In genomic region chr7:71015260-71015900, GRCh38 we compare ENCODE assay signal across 18 cellular contexts.
DNase-seq lines count a peak whose midpoint lies in the region; ATAC-seq and TF ChIP-seq lines count a peak whose summit lies in the region.
"Had no signal": no experiment of that assay in that cellular context is flagged by ENCODE, and none has a peak within 500 bp of the region (broad histone marks: within the 10 kb centered on the region; RNA-seq: fewer than 3 reads in every experiment).

No MANE protein-coding gene starts in this region.

- ATAC-seq in left ventricle myocardium superior (peak; percentile 89), mucosa of descending colon (peak; percentile 30)
- ATAC-seq: GM12878; naive thymus-derived CD4-positive, alpha-beta T cell had no signal

- intact Hi-C loops in left ventricle myocardium superior (cut with micrococcal nuclease) (no loop called here), mucosa of descending colon (cut with DNase I, micrococcal nuclease) (no loop called here), uterus (cut with DNase I; ENCODE audit: low total_unique reads) (no loop called here), spleen (cut with DNase I; ENCODE audit: low total_unique reads) (no loop called here)

- no peak overlapping the region for H3K27ac ChIP-seq in uterus
- no peak overlapping the region for H3K27ac ChIP-seq in spleen
- H3K27ac ChIP-seq: upper lobe of left lung, VCaP had no signal

- no peak for TF ChIP-seq POLR2A in uterus (IDR thresholded peaks at IDR 0.05)
- no peak for TF ChIP-seq POLR2A in spleen (IDR thresholded peaks at IDR 0.05)

- H3K27me3 ChIP-seq in uterus (no peaks in the 10 kb centered on the region), spleen (replicated peaks in 1 of 7) (no peaks in the 10 kb centered on the region)
- H3K27me3 ChIP-seq: upper lobe of left lung had no signal

- H3K9me3 ChIP-seq in mucosa of descending colon (peaks cover 23% of the 10 kb centered on the region), uterus (no peaks in the 10 kb centered on the region), spleen (peaks cover 0 to 28% (median 0%) of the 10 kb centered on the region in 8 donors)
- H3K9me3 ChIP-seq: upper lobe of left lung had no signal

- TF ChIP-seq CTCF in mucosa of descending colon (IDR thresholded peaks at IDR 0.05) (no peak), uterus (IDR thresholded peaks at IDR 0.05) (no peak), spleen (IDR thresholded peaks at IDR 0.05 in 8 of 11, conservative IDR thresholded peaks at IDR 0.05 in 3 of 11) (no peak)

- 75 to 85% (median 79%) methylated on average over 17 of the region's 17 CpGs for WGBS in spleen, 5 donors

- H3K4me3 ChIP-seq in mucosa of descending colon (no peak overlapping the region), uterus (no peak overlapping the region), spleen (no peak overlapping the region)
- H3K4me3 ChIP-seq: GM12878, upper lobe of left lung had no signal

- DNase-seq in cerebellum (ENCODE audit: low spot score) (peak; percentile 12), left ventricle myocardium superior (peak; percentile 55), mucosa of descending colon (peak in 2 of 3 donors; percentile 13 to 30), uterus (peak; percentile 22 to 27), spleen (no peak), NCI-H748 (lab: John Stamatoyannopoulos, UW; ENCODE audit: unreplicated experiment) (no peak)
- DNase-seq in stimulated activated CD4-positive, alpha-beta T cell treated with anti-CD3 and anti-CD28 coated beads, Interleukin-2, amount 100 ng/mL, for 24 hours = no peak
- DNase-seq: activated CD4-positive, alpha-beta T cell treated with anti-CD3 and anti-CD28 coated beads for 4 hours; activated effector memory CD4-positive, alpha-beta T cell treated with anti-CD3 and anti-CD28 coated beads, Interleukin-2, amount 50 U/mL, for 16 hours; activated T-cell treated with anti-CD3 and anti-CD28 coated beads for 4 hours; glutamatergic neuron; naive thymus-derived CD4-positive, alpha-beta T cell; NCI-H1436 treated with DMSO at 0.1 percent for 48 hours; NCI-H524; stimulated activated CD4-positive, alpha-beta T cell treated with anti-CD3 and anti-CD28 coated beads, Interleukin-4, amount 100 ng/mL, for 1 hour had no signal

- H3K36me3 ChIP-seq in mucosa of descending colon (ENCODE audit: low read depth) (no peaks in the 10 kb centered on the region), uterus (no peaks in the 10 kb centered on the region), spleen (no peaks in the 10 kb centered on the region)
- H3K36me3 ChIP-seq: upper lobe of left lung had no signal

- H3K4me1 ChIP-seq in mucosa of descending colon (ENCODE audit: low read depth) (no peaks in the 10 kb centered on the region), uterus (no peaks in the 10 kb centered on the region), spleen (no peaks in the 10 kb centered on the region)
- H3K4me1 ChIP-seq: upper lobe of left lung had no signal

Comparison
In these comparisons a context has a peak if more than half of its experiments do, and no peak if none do; other contexts are left out.
1. DNase-seq: peak in cerebellum (single experiment), left ventricle myocardium superior (single experiment), mucosa of descending colon (2 of 3) and uterus (2 of 2); none in spleen (single experiment), stimulated activated CD4-positive, alpha-beta T cell treated with anti-CD3 and anti-CD28 coated beads, Interleukin-2, amount 100 ng/mL, for 24 hours (0 of 2) and NCI-H748 (single experiment).